In genomic region chr3:52200981-52201679, GRCh38 we compare ENCODE assay signal across 17 cellular contexts. TPM values are rescaled to one million over a fixed set of nuclear protein-coding genes. Genes with fewer than 3 reads are reported as not detected.
DNase-seq lines count a peak whose midpoint lies in the region; ATAC-seq, FAIRE-seq and TF ChIP-seq lines count a peak whose summit lies in the region.
"Had no signal": no experiment of that assay in that cellular context is flagged by ENCODE, and none has a peak within 500 bp of the region (broad histone marks: within the 10 kb centered on the region; RNA-seq: fewer than 3 reads in every experiment).

No MANE protein-coding gene starts in this region.

- H3K4me3 Mint-ChIP-seq in CD14-positive monocyte: peak overlapping the region; percentile 41 to 56
- peak overlapping the region; percentile 16 for H3K4me3 Mint-ChIP-seq in activated T-helper 1 cell treated with anti-CD3 and anti-CD28 coated beads, Interleukin-12 subunit alpha, Interleukin-12 subunit beta, Interleukin-2, Interleukin-4 antibody, amounts not matched to agents 30 ng/mL and 10 ng/mL and 1 ng/mL, durations not matched to agents 14 hours and 24 hours and 36 hours
- H3K4me3 Mint-ChIP-seq: stimulated activated naive B cell treated with anti-CD40 and anti-IgM and Interleukin-4, amounts not matched to agents 10 μg/mL and 1 μg/mL and 100 μg/mL, for 72 hours had no signal

- peak overlapping the region; percentile 93 to 98 (median 95) for H3K27ac Mint-ChIP-seq in CD14-positive monocyte
- peak overlapping the region; percentile 63 for H3K27ac Mint-ChIP-seq in activated T-helper 1 cell treated with anti-CD3 and anti-CD28 coated beads, Interleukin-12 subunit alpha, Interleukin-12 subunit beta, Interleukin-2, Interleukin-4 antibody, amounts not matched to agents 30 ng/mL and 10 ng/mL and 1 ng/mL, durations not matched to agents 14 hours and 24 hours and 36 hours

- peaks cover 46 to 52% of the 10 kb centered on the region in 2 donors for H3K36me3 Mint-ChIP-seq in CD14-positive monocyte
- H3K36me3 Mint-ChIP-seq in activated T-helper 1 cell treated with anti-CD3 and anti-CD28 coated beads, Interleukin-12 subunit alpha, Interleukin-12 subunit beta, Interleukin-2, Interleukin-4 antibody, amounts not matched to agents 30 ng/mL and 10 ng/mL and 1 ng/mL, durations not matched to agents 14 hours and 24 hours and 36 hours (ENCODE audit: low read depth): peaks cover 56% of the 10 kb centered on the region

- POLR2A ChIA-PET in GM10248 (lab: Yijun Ruan, JAX): no interaction called here

- H3K4me1 Mint-ChIP-seq in CD14-positive monocyte: peaks cover 80% of the 10 kb centered on the region
- H3K4me1 Mint-ChIP-seq in activated T-helper 1 cell treated with anti-CD3 and anti-CD28 coated beads, Interleukin-12 subunit alpha, Interleukin-12 subunit beta, Interleukin-2, Interleukin-4 antibody, amounts not matched to agents 30 ng/mL and 10 ng/mL and 1 ng/mL, durations not matched to agents 14 hours and 24 hours and 36 hours (ENCODE audit: low read depth): peaks cover 81% of the 10 kb centered on the region

- no peaks in the 10 kb centered on the region for H3K27me3 Mint-ChIP-seq in CD14-positive monocyte (ENCODE audit: low read depth in 3 of 3)
- no peaks in the 10 kb centered on the region for H3K27me3 Mint-ChIP-seq in activated T-helper 1 cell treated with anti-CD3 and anti-CD28 coated beads, Interleukin-12 subunit alpha, Interleukin-12 subunit beta, Interleukin-2, Interleukin-4 antibody, amounts not matched to agents 30 ng/mL and 10 ng/mL and 1 ng/mL, durations not matched to agents 14 hours and 24 hours and 36 hours (ENCODE audit: insufficient read depth)
- H3K27me3 Mint-ChIP-seq: stimulated activated naive B cell treated with anti-CD40 and anti-IgM and Interleukin-4, amounts not matched to agents 10 μg/mL and 1 μg/mL and 100 μg/mL, for 72 hours had no signal

- DNase-seq in CD14-positive monocyte (ENCODE audit: low spot score): no peak
- peak; percentile 45 for DNase-seq in GF-D8 (lab: John Stamatoyannopoulos, UW)
- DNase-seq in activated T-helper 1 cell treated with anti-CD3 and anti-CD28 coated beads, Interleukin-12 subunit alpha, Interleukin-12 subunit beta, Interleukin-2, Interleukin-4 antibody, amounts not matched to agents 30 ng/mL and 10 ng/mL and 1 ng/mL, durations not matched to agents 14 hours and 24 hours and 36 hours (ENCODE audit: low spot score): no peak
- no peak for DNase-seq in GM10248 (ENCODE audit: extremely low spot score)
- DNase-seq in EL: no peak
- DNase-seq: BE2C; esophagus squamous epithelium; KG1; NCI-H2029 treated with DMSO at 0.1 percent for 48 hours; NCI-H69; stimulated activated CD4-positive, alpha-beta T cell treated with anti-CD3 and anti-CD28 coated beads, Interleukin-4, amount 100 ng/mL, for 4 hours; stimulated activated naive B cell treated with anti-CD40 and anti-IgM and Interleukin-4, amounts not matched to agents 10 μg/mL and 1 μg/mL and 100 μg/mL, for 72 hours; uterus had no signal

- ATAC-seq in GM21526 (IDR thresholded peaks at IDR 0.05; ENCODE audit: low FRiP score, unreplicated experiment): no peak
- ATAC-seq in GM19324 (IDR thresholded peaks at IDR 0.05; ENCODE audit: low FRiP score, unreplicated experiment): no peak
- ATAC-seq: sciatic nerve; stimulated activated naive B cell treated with anti-CD40 and anti-IgM and Interleukin-4, amounts not matched to agents 10 μg/mL and 1 μg/mL and 100 μg/mL, for 72 hours had no signal

- TF ChIP-seq CTCF in CD14-positive monocyte (IDR thresholded peaks at IDR 0.05) (no peak), GM10248 (IDR thresholded peaks at IDR 0.05; ENCODE audit: control extremely low read depth, extremely low read depth, low read depth, missing control alignments) (no peak)

- H3K9me3 Mint-ChIP-seq in CD14-positive monocyte: no peaks in the 10 kb centered on the region
- H3K9me3 Mint-ChIP-seq in activated T-helper 1 cell treated with anti-CD3 and anti-CD28 coated beads, Interleukin-12 subunit alpha, Interleukin-12 subunit beta, Interleukin-2, Interleukin-4 antibody, amounts not matched to agents 30 ng/mL and 10 ng/mL and 1 ng/mL, durations not matched to agents 14 hours and 24 hours and 36 hours: no peaks in the 10 kb centered on the region
- H3K9me3 Mint-ChIP-seq: stimulated activated naive B cell treated with anti-CD40 and anti-IgM and Interleukin-4, amounts not matched to agents 10 μg/mL and 1 μg/mL and 100 μg/mL, for 72 hours had no signal

- CTCF ChIA-PET in GM10248 (lab: Yijun Ruan, JAX): interaction anchor here (0.8 to 13.3 kb wide), 7 partner anchors 10 to 218 kb away, joined by 3 to 172 read pairs (median 6); partner anchors contain the start of genes ACY1 and POC1A

- intact Hi-C loops in CD14-positive monocyte (cut with micrococcal nuclease): no loop called here
- intact Hi-C loops in activated T-helper 1 cell treated with anti-CD3 and anti-CD28 coated beads, Interleukin-12 subunit alpha, Interleukin-12 subunit beta, Interleukin-2, Interleukin-4 antibody, amounts not matched to agents 30 ng/mL and 10 ng/mL and 1 ng/mL, durations not matched to agents 14 hours and 24 hours and 36 hours (cut with micrococcal nuclease): no loop called here

- FAIRE-seq in islet of Langerhans (lab: Jason Lieb, UNC): peak; percentile 88

RNA-seq across cellular contexts. Expression of gene ALAS1, which starts 3.2 kb away (rescaled TPM):
- 10 to 100 TPM; 20.9 to 38.7 TPM for polyA plus RNA-seq in CD14-positive monocyte
- total RNA-seq in activated T-helper 1 cell treated with anti-CD3 and anti-CD28 coated beads, Interleukin-12 subunit alpha, Interleukin-12 subunit beta, Interleukin-2, Interleukin-4 antibody, amounts not matched to agents 30 ng/mL and 10 ng/mL and 1 ng/mL, durations not matched to agents 14 hours and 24 hours and 36 hours: 105 and 110 TPM in 2 replicates

RNA-seq across cellular contexts. Expression of gene TLR9, which starts 24.3 kb away (rescaled TPM):
- polyA plus RNA-seq in CD14-positive monocyte: not detected
- total RNA-seq in activated T-helper 1 cell treated with anti-CD3 and anti-CD28 coated beads, Interleukin-12 subunit alpha, Interleukin-12 subunit beta, Interleukin-2, Interleukin-4 antibody, amounts not matched to agents 30 ng/mL and 10 ng/mL and 1 ng/mL, durations not matched to agents 14 hours and 24 hours and 36 hours: 0.47 TPM in 1 of 2 replicates, not detected in the other
- total RNA-seq: esophagus squamous epithelium had no signal

RNA-seq across cellular contexts. Expression of gene TWF2, which starts 37.8 kb away (rescaled TPM):
- polyA plus RNA-seq in CD14-positive monocyte: 100 to 1,000 TPM; 176 to 199 TPM
- 94.3 and 98.6 TPM in 2 replicates for total RNA-seq in activated T-helper 1 cell treated with anti-CD3 and anti-CD28 coated beads, Interleukin-12 subunit alpha, Interleukin-12 subunit beta, Interleukin-2, Interleukin-4 antibody, amounts not matched to agents 30 ng/mL and 10 ng/mL and 1 ng/mL, durations not matched to agents 14 hours and 24 hours and 36 hours

RNA-seq across cellular contexts. Expression of gene PPM1M, which starts 44.4 kb away (rescaled TPM):
- polyA plus RNA-seq in CD14-positive monocyte: 100 to 1,000 TPM in 1 of 2 donors, 10 to 100 TPM in 1; 92.8 to 120 TPM
- total RNA-seq in activated T-helper 1 cell treated with anti-CD3 and anti-CD28 coated beads, Interleukin-12 subunit alpha, Interleukin-12 subunit beta, Interleukin-2, Interleukin-4 antibody, amounts not matched to agents 30 ng/mL and 10 ng/mL and 1 ng/mL, durations not matched to agents 14 hours and 24 hours and 36 hours: 57.1 and 59.5 TPM in 2 replicates

RNA-seq across cellular contexts. Expression of gene POC1A, which starts 46.9 kb away (rescaled TPM):
- polyA plus RNA-seq in CD14-positive monocyte: 1 to 10 TPM; 1.2 to 2.0 TPM
- total RNA-seq in activated T-helper 1 cell treated with anti-CD3 and anti-CD28 coated beads, Interleukin-12 subunit alpha, Interleukin-12 subunit beta, Interleukin-2, Interleukin-4 antibody, amounts not matched to agents 30 ng/mL and 10 ng/mL and 1 ng/mL, durations not matched to agents 14 hours and 24 hours and 36 hours: 20.3 and 24.9 TPM in 2 replicates
